15 cellular contexts compared by ENCODE assay signal in genomic region chr2:24994325-24994724, GRCh38. TPM values are rescaled to one million over a fixed set of nuclear protein-coding genes. Genes with fewer than 3 reads are reported as not detected.
DNase-seq lines count a peak whose midpoint lies in the region; ATAC-seq and TF ChIP-seq lines count a peak whose summit lies in the region.
"Had no signal": no experiment of that assay in that cellular context is flagged by ENCODE, and none has a peak within 500 bp of the region (broad histone marks: within the 10 kb centered on the region; RNA-seq: fewer than 3 reads in every experiment).

No MANE protein-coding gene starts in this region.

- no peak for TF ChIP-seq RAD21 in SK-N-SH (IDR thresholded peaks at IDR 0.05; ENCODE audit: low read length)

- TF ChIP-seq CTCF in SK-N-SH (IDR thresholded peaks at IDR 0.05) (no peak), colonic mucosa (IDR thresholded peaks at IDR 0.05) (no peak), mucosa of descending colon (IDR thresholded peaks at IDR 0.05) (no peak)

- no peaks in the 10 kb centered on the region for H3K9me3 ChIP-seq in SK-N-SH
- H3K9me3 ChIP-seq in colonic mucosa: no peaks in the 10 kb centered on the region
- H3K9me3 ChIP-seq in mucosa of descending colon: no peaks in the 10 kb centered on the region

- H2AFZ ChIP-seq in SK-N-SH (ENCODE audit: low read depth): no peak overlapping the region
- H2AFZ ChIP-seq: GM23248 had no signal

- DNase-seq in SK-N-SH: no peak
- DNase-seq in colonic mucosa: no peak
- DNase-seq in mucosa of descending colon: no peak
- no peak for DNase-seq in NCI-H187 treated with DMSO at 0.1 percent for 48 hours (lab: John Stamatoyannopoulos, UW)
- no peak for DNase-seq in NCI-H1092 (lab: John Stamatoyannopoulos, UW)
- DNase-seq: AML-193; CD4-positive, CD25-positive, alpha-beta regulatory T cell; DMS53; GF-D8; H7 had no signal

- peak overlapping the region; percentile 4; the same call in 1 of the 2 replicates for H3K4me2 ChIP-seq in SK-N-SH

- peaks cover 17% of the 10 kb centered on the region for H3F3A ChIP-seq in SK-N-SH (replicated peaks; ENCODE audit: insufficient read depth)

- CTCF ChIA-PET in SK-N-SH (lab: Yijun Ruan, JAX): interaction anchor here (0.8 to 2.9 kb wide), 6 partner anchors 16 to 704 kb away, joined by 3 to 16 read pairs (median 4); no protein-coding TSS in a partner anchor

- ATAC-seq in SK-N-SH treated with all-trans-retinoic acid at 6 μM for 48 hours (no peak; the same call in 2 of the 3 replicates), mucosa of descending colon (peak; percentile 79), HG03135 (IDR thresholded peaks at IDR 0.05; ENCODE audit: unreplicated experiment) (no peak)

- intact Hi-C loops in colonic mucosa (cut with DNase I) (no loop called here), mucosa of descending colon (cut with DNase I, micrococcal nuclease) (no loop called here)

- H3K4me3 ChIP-seq in SK-N-SH (ENCODE audit: low read depth in 2 of 2, low read length in 1 of 2): no peak overlapping the region
- no peak overlapping the region for H3K4me3 ChIP-seq in colonic mucosa
- no peak overlapping the region for H3K4me3 ChIP-seq in mucosa of descending colon
- H3K4me3 ChIP-seq: BLaER1 treated with 17β-estradiol and CSF1 and Interleukin-3, amounts not matched to agents 10 nM and 100 nM; GM23248 had no signal

- no peaks in the 10 kb centered on the region for H3K79me2 ChIP-seq in SK-N-SH (ENCODE audit: insufficient read depth)

- H3K4me1 ChIP-seq in SK-N-SH (ENCODE audit: control insufficient read depth in 1 of 2, insufficient read depth in 2 of 2, low read depth in 1 of 2, low read length in 1 of 2): peaks cover 2 to 9% of the 10 kb centered on the region in 2 experiments; a peak in 2 of 4 replicates
- H3K4me1 ChIP-seq in colonic mucosa: no peaks in the 10 kb centered on the region
- H3K4me1 ChIP-seq in mucosa of descending colon (ENCODE audit: low read depth): peaks cover 7% of the 10 kb centered on the region

- H3K36me3 ChIP-seq in SK-N-SH (replicated peaks in 1 of 2; ENCODE audit: control insufficient read depth in 1 of 2, insufficient read depth in 2 of 2, low read length in 1 of 2) (no peaks in the 10 kb centered on the region), colonic mucosa (no peaks in the 10 kb centered on the region), mucosa of descending colon (ENCODE audit: low read depth) (no peaks in the 10 kb centered on the region)
- H3K36me3 ChIP-seq: BLaER1 treated with 17β-estradiol and CSF1 and Interleukin-3, amounts not matched to agents 10 nM and 100 nM had no signal

- no peaks in the 10 kb centered on the region for H3K9me2 ChIP-seq in SK-N-SH

- H3K9ac ChIP-seq in SK-N-SH (no peak overlapping the region), colonic mucosa (ENCODE audit: low read depth in 2 of 2, low read length in 2 of 2) (no peak overlapping the region)
- H3K9ac ChIP-seq: BLaER1 treated with 17β-estradiol and CSF1 and Interleukin-3, amounts not matched to agents 10 nM and 100 nM; GM23248 had no signal

- no peak for TF ChIP-seq EP300 in SK-N-SH (IDR thresholded peaks at IDR 0.05; ENCODE audit: borderline replicate concordance in 1 of 2, low read depth in 1 of 2, low read length in 1 of 2)

- no peaks in the 10 kb centered on the region for H4K20me1 ChIP-seq in SK-N-SH (ENCODE audit: insufficient read depth)
- H4K20me1 ChIP-seq: BLaER1 treated with 17β-estradiol and CSF1 and Interleukin-3, amounts not matched to agents 10 nM and 100 nM had no signal

- POLR2A ChIA-PET in SK-N-SH (lab: Yijun Ruan, JAX): interaction anchor here (0.7 kb wide), 1 partner anchor 15 kb away, joined by 5 read pairs; no protein-coding TSS in a partner anchor

- H3K27me3 ChIP-seq in SK-N-SH (ENCODE audit: insufficient read depth) (no peaks in the 10 kb centered on the region), colonic mucosa (no peaks in the 10 kb centered on the region)
- H3K27me3 ChIP-seq: BLaER1 treated with 17β-estradiol and CSF1 and Interleukin-3, amounts not matched to agents 10 nM and 100 nM had no signal

- WGBS in SK-N-SH (ENCODE audit: low lambda C conversion rate): 70% methylated on average over 1 of the region's 1 CpG

- no peak overlapping the region for H3K27ac ChIP-seq in SK-N-SH (ENCODE audit: low read depth in 2 of 2, low read length in 1 of 2)
- peak overlapping the region; percentile 18 for H3K27ac ChIP-seq in colonic mucosa
- H3K27ac ChIP-seq: 22Rv1; BLaER1 treated with 17β-estradiol and CSF1 and Interleukin-3, amounts not matched to agents 10 nM and 100 nM; GM23248 had no signal

TF ChIP-seq in SK-N-SH, 30 proteins besides CTCF, POLR2A, EP300 and RAD21:
- TF ChIP-seq NRF1 (IDR thresholded peaks at IDR 0.05; ENCODE audit: low read depth, low read length) (no peak), PBX3 (IDR thresholded peaks at IDR 0.05) (no peak), MAX (IDR thresholded peaks at IDR 0.05; ENCODE audit: low read depth) (no peak), TCF12 (IDR thresholded peaks at IDR 0.05) (no peak), NFIC (IDR thresholded peaks at IDR 0.05; ENCODE audit: borderline replicate concordance) (no peak), SIN3A (IDR thresholded peaks at IDR 0.05; ENCODE audit: borderline replicate concordance, low read depth, low read length) (no peak)
- TF ChIP-seq, protein P1, sequence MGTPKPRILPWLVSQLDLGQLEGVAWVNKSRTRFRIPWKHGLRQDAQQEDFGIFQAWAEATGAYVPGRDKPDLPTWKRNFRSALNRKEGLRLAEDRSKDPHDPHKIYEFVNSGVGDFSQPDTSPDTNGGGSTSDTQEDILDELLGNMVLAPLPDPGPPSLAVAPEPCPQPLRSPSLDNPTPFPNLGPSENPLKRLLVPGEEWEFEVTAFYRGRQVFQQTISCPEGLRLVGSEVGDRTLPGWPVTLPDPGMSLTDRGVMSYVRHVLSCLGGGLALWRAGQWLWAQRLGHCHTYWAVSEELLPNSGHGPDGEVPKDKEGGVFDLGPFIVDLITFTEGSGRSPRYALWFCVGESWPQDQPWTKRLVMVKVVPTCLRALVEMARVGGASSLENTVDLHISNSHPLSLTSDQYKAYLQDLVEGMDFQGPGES (IDR thresholded peaks at IDR 0.05; ENCODE audit: low read depth, low read length): no peak

TF ChIP-seq in SK-N-SH treated with all-trans-retinoic acid at 6 μM for 48 hours, 23 proteins besides CTCF, POLR2A, EP300 and RAD21:
- TF ChIP-seq ZNF565 (CRISPR knock-in tag; conservative IDR thresholded peaks at IDR 0.05; ENCODE audit: low read depth): no peak
- TF ChIP-seq ZNF70 (CRISPR knock-in tag; IDR thresholded peaks at IDR 0.05): no peak
- TF ChIP-seq CSRNP3 (CRISPR knock-in tag; IDR thresholded peaks at IDR 0.05): no peak
- TF ChIP-seq TOX (CRISPR knock-in tag; IDR thresholded peaks at IDR 0.05; ENCODE audit: borderline replicate concordance): no peak
- TF ChIP-seq TCF4 (CRISPR knock-in tag; IDR thresholded peaks at IDR 0.05; ENCODE audit: borderline replicate concordance): no peak
- no peak for TF ChIP-seq ISL1 (CRISPR knock-in tag; IDR thresholded peaks at IDR 0.05)
- no peak for TF ChIP-seq ESRRG (CRISPR knock-in tag; IDR thresholded peaks at IDR 0.05)
- TF ChIP-seq, protein P2, sequence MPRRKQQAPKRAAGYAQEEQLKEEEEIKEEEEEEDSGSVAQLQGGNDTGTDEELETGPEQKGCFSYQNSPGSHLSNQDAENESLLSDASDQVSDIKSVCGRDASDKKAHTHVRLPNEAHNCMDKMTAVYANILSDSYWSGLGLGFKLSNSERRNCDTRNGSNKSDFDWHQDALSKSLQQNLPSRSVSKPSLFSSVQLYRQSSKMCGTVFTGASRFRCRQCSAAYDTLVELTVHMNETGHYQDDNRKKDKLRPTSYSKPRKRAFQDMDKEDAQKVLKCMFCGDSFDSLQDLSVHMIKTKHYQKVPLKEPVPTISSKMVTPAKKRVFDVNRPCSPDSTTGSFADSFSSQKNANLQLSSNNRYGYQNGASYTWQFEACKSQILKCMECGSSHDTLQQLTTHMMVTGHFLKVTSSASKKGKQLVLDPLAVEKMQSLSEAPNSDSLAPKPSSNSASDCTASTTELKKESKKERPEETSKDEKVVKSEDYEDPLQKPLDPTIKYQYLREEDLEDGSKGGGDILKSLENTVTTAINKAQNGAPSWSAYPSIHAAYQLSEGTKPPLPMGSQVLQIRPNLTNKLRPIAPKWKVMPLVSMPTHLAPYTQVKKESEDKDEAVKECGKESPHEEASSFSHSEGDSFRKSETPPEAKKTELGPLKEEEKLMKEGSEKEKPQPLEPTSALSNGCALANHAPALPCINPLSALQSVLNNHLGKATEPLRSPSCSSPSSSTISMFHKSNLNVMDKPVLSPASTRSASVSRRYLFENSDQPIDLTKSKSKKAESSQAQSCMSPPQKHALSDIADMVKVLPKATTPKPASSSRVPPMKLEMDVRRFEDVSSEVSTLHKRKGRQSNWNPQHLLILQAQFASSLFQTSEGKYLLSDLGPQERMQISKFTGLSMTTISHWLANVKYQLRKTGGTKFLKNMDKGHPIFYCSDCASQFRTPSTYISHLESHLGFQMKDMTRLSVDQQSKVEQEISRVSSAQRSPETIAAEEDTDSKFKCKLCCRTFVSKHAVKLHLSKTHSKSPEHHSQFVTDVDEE (CRISPR knock-in tag; IDR thresholded peaks at IDR 0.05): no peak
- no peak for TF ChIP-seq ZFP30 (CRISPR knock-in tag; IDR thresholded peaks at IDR 0.05)
- no peak for TF ChIP-seq ZNF8 (CRISPR knock-in tag; IDR thresholded peaks at IDR 0.05)
- TF ChIP-seq PPARA (CRISPR knock-in tag; IDR thresholded peaks at IDR 0.05; ENCODE audit: borderline replicate concordance): no peak
- no peak for TF ChIP-seq SNAI2 (CRISPR knock-in tag; IDR thresholded peaks at IDR 0.05)

RNA-seq across cellular contexts. Expression of gene DNAJC27, which starts 22.6 kb away (rescaled TPM):
- polyA plus RNA-seq in SK-N-SH (2012; rRNA removed): 2.4 and 3.6 TPM in 2 replicates
- polyA plus RNA-seq in SK-N-SH (2012; cell fraction: cytosol; rRNA removed): 2.5 and 2.6 TPM in 2 replicates
- polyA plus RNA-seq in SK-N-SH (2012; cell fraction: nucleus; rRNA removed): 4.0 and 8.8 TPM in 2 replicates
- 1 to 10 TPM; 3.4 to 3.9 TPM for total RNA-seq in colonic mucosa
- 10 to 100 TPM in 1 of 3 donors, 1 to 10 TPM in 2; 4.9 to 11.0 (median 6.4) TPM for total RNA-seq in mucosa of descending colon

RNA-seq across cellular contexts. Expression of gene EFR3B, which starts 47.6 kb away (rescaled TPM):
- 1.5 and 1.9 TPM in 2 replicates for polyA plus RNA-seq in SK-N-SH (2012; rRNA removed)
- polyA plus RNA-seq in SK-N-SH (2012; cell fraction: cytosol; rRNA removed): 0.98 and 1.4 TPM in 2 replicates
- 3.6 and 3.7 TPM in 2 replicates for polyA plus RNA-seq in SK-N-SH (2012; cell fraction: nucleus; rRNA removed)
- total RNA-seq in colonic mucosa (1 to 10 TPM; 1.7 to 1.8 TPM), mucosa of descending colon (1 to 10 TPM; 1.0 to 2.8 (median 1.9) TPM)
